8 cellular contexts compared by ENCODE assay signal in the genomic region with DNA sequence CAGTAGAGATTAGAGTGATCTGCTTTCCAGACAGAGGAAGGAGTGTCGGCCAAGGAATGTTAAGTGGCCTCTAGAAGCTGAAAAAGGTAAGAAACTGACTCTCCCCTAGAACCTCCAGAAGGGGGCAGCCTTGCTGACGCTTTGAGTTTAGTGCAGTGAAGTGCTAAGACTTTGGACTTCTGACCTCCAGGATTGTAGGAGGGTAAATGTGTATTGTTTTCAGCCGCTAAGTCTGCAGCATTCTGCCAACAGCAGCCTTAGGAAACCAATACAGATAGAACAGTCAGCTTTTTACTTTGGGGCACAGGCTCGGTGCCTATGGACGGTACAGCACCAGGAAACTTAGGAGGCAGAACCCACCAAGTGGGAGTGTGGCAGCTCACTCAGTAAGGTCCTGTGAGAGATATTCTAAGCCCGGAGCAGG. TPM values are rescaled to one million over a fixed set of nuclear protein-coding genes. Genes with fewer than 3 reads are reported as not detected.
DNase-seq lines count a peak whose midpoint lies in the region; ATAC-seq and TF ChIP-seq lines count a peak whose summit lies in the region.

No MANE protein-coding gene starts in this region.

- in situ Hi-C loops in GM13976 (cut with MboI; ENCODE audit: low sequenced_read_pairs, unreplicated experiment): no loop called here

- no peak overlapping the region for H2AFZ ChIP-seq in OCI-LY7 (ENCODE audit: low read length)

- no peak overlapping the region for H3K4me2 ChIP-seq in OCI-LY7 (ENCODE audit: low read length)

- CTCF ChIA-PET in OCI-LY7 (lab: Charles Lee; ENCODE audit: unreplicated experiment): interaction anchor here (0.6 to 1.3 kb wide), 3 partner anchors 17 to 189 kb away, joined by 3 to 5 read pairs (median 3); no protein-coding TSS in a partner anchor

- BruUV-seq in OCI-LY7 (replicated peaks; lab: Mats Ljungman, UMichigan): no TSS peak

- POLR2A ChIA-PET in OCI-LY7 (lab: Charles Lee): interaction anchor here (1.0 to 1.4 kb wide), 3 partner anchors 10 to 45 kb away, joined by 3 to 4 read pairs (median 4); no protein-coding TSS in a partner anchor

- H3K4me1 ChIP-seq in OCI-LY7 (ENCODE audit: insufficient read depth, low read length, poor library complexity, severe bottlenecking) (peaks cover 20% of the 10 kb centered on the region), adrenal gland (replicated peaks in 1 of 2) (peaks cover 21 to 40% of the 10 kb centered on the region in 2 donors)

- peaks cover 31% of the 10 kb centered on the region for H3K79me2 ChIP-seq in OCI-LY7 (ENCODE audit: insufficient read depth, low read depth, low read length)

- ATAC-seq in GM18520 (IDR thresholded peaks at IDR 0.05; ENCODE audit: unreplicated experiment) (no peak), HG02588 (IDR thresholded peaks at IDR 0.05; ENCODE audit: unreplicated experiment) (no peak)

- H3K4me3 ChIP-seq in OCI-LY7 (ENCODE audit: low read depth, low read length, poor library complexity, severe bottlenecking): no peak overlapping the region
- H3K4me3 ChIP-seq in adrenal gland: no peak overlapping the region

- peaks cover 19% of the 10 kb centered on the region; the same call in 1 of the 2 replicates for H3K9me3 ChIP-seq in OCI-LY7 (ENCODE audit: low read length)
- no peaks in the 10 kb centered on the region for H3K9me3 ChIP-seq in adrenal gland (replicated peaks in 1 of 3)

- TF ChIP-seq CTCF in GM13976 (IDR thresholded peaks at IDR 0.05; ENCODE audit: borderline replicate concordance, control extremely low read depth, extremely low read depth, insufficient read depth, missing control alignments) (peak; percentile 77), OCI-LY7 (conservative IDR thresholded peaks at IDR 0.05; ENCODE audit: low read length) (peak; percentile 89), adrenal gland (IDR thresholded peaks at IDR 0.05) (peak; percentile 51 to 69 (median 65))

- peaks cover 13% of the 10 kb centered on the region for H3K36me3 ChIP-seq in OCI-LY7 (ENCODE audit: insufficient read depth, low read length)
- H3K36me3 ChIP-seq in adrenal gland (replicated peaks in 1 of 2): no peaks in the 10 kb centered on the region

- no peak for TF ChIP-seq POLR2A in adrenal gland (IDR thresholded peaks at IDR 0.05)

- intact Hi-C loops in OCI-LY7 (cut with micrococcal nuclease; ENCODE audit: unreplicated experiment): no loop called here
- intact Hi-C loops in adrenal gland (cut with DNase I): no loop called here

- H3K9me2 ChIP-seq in OCI-LY7 (ENCODE audit: insufficient read depth, low read length): no peaks in the 10 kb centered on the region

- DNase-seq in AML-193 (lab: John Stamatoyannopoulos, UW) (peak; percentile 48 to 72), GM13976 (ENCODE audit: low spot score) (peak; percentile 69), OCI-LY7 (ENCODE audit: low spot score) (peak; percentile 68), adrenal gland (peak in 6 of 7 donors; percentile 58 to 82 (median 73)), iPS-NIHi7 (ENCODE audit: extremely low spot score) (peak; percentile 76)
- peak; percentile 54 to 65 for DNase-seq in stimulated activated CD4-positive, alpha-beta T cell treated with anti-CD3 and anti-CD28 coated beads, Interleukin-2, amount 100 ng/mL, for 24 hours

- no peaks in the 10 kb centered on the region for H4K20me1 ChIP-seq in OCI-LY7 (ENCODE audit: insufficient read depth, low read length)

- H3K27me3 ChIP-seq in adrenal gland: no peaks in the 10 kb centered on the region

- 36 to 44% (median 41%) methylated on average over 5 to 6 of the region's 6 CpGs for WGBS in adrenal gland, 4 donors

- H3K27ac ChIP-seq in OCI-LY7 (ENCODE audit: low read depth, low read length, poor library complexity, severe bottlenecking): no peak overlapping the region
- peak overlapping the region in 2 of 5 donors; percentile 4 to 51 for H3K27ac ChIP-seq in adrenal gland

RNA-seq across cellular contexts. Expression of gene TBC1D22A, which starts 3.6 kb away (rescaled TPM):
- total RNA-seq in OCI-LY7 (2014; rRNA removed; shearing (Covaris generic)): 15.0 and 22.3 TPM in 2 replicates
- total RNA-seq in OCI-LY7 (2022) (43.2 and 43.9 TPM in 2 replicates), adrenal gland (10 to 100 TPM; 18.8 to 44.2 (median 29.9) TPM)
- polyA plus RNA-seq in adrenal gland: 10 to 100 TPM; 11.5 to 17.4 (median 14.9) TPM

RNA-seq across cellular contexts. Expression of gene CERK, which starts 20.8 kb away (rescaled TPM):
- total RNA-seq in OCI-LY7 (2014; rRNA removed; shearing (Covaris generic)): 47.9 and 48.1 TPM in 2 replicates
- total RNA-seq in OCI-LY7 (2022) (34.6 and 36.6 TPM in 2 replicates), adrenal gland (10 to 100 TPM; 34.0 to 92.1 (median 48.0) TPM)
- 10 to 100 TPM; 18.6 to 24.3 (median 19.5) TPM for polyA plus RNA-seq in adrenal gland
